ENCODE assay signal across 8 cellular contexts in the genomic region with DNA sequence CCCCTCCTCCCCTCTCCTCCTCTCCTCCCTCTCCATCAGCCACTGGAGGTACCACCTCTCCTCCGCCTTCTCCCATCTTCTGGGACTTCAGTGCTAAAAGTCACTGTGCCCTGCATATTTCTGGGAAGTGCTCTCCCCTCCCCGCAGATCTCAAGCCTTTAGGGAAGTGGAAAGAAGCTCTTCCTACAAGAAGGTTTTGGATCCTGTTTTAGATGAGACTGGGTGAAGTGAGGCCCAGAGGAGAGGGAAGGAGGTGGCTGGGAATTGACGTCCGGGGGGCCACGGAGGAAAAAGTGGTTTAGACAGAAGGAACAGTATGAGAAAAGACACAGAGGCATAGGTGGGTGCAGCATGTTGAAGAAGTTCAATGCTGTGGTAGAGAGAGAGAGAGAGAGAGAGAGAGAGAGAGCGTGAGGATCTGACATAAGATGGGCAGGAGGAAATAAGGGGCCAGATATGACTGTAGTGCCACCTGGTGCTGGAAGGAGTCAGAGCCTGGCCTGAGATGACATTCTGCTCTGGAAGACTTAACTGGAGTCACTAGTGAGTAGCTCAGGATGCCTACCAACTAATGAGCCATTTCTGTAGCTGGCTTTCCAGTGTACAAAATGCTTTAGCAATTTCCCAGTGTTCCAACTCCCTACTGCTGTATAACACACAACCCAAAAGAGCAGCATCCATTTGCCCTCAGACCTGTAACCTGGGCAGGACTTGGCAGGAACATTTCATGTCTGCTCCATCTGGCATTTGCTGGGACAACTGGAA. TPM values are rescaled to one million over a fixed set of nuclear protein-coding genes. Genes with fewer than 3 reads are reported as not detected.
DNase-seq lines count a peak whose midpoint lies in the region; ATAC-seq, FAIRE-seq and TF ChIP-seq lines count a peak whose summit lies in the region.

No MANE protein-coding gene starts in this region.

- H3K9me3 ChIP-seq in mammary epithelial cell (replicated peaks; ENCODE audit: insufficient read depth, low read length) (no peaks in the 10 kb centered on the region), kidney (ENCODE audit: control insufficient read depth in 1 of 2, low read length in 2 of 2) (no peaks in the 10 kb centered on the region)

- peak; percentile 89 for TF ChIP-seq CTCF in AG10803 (conservative IDR thresholded peaks at IDR 0.05; ENCODE audit: low read length)
- TF ChIP-seq CTCF in GM12872 (IDR thresholded peaks at IDR 0.05; ENCODE audit: insufficient read depth, low read depth, low read length) = peak; percentile 81
- TF ChIP-seq CTCF in mammary epithelial cell (conservative IDR thresholded peaks at IDR 0.05 in 1 of 2, IDR thresholded peaks at IDR 0.05 in 1 of 2; ENCODE audit: extremely low read depth in 1 of 2, insufficient read depth in 1 of 2, low read depth in 1 of 2, low read length in 2 of 2) = peak; percentile 91 to 92
- TF ChIP-seq CTCF in kidney (IDR thresholded peaks at IDR 0.05; ENCODE audit: borderline replicate concordance, extremely low read depth, insufficient read depth) = peak; percentile 65

- CTCF ChIA-PET in mammary epithelial cell (lab: Charles Lee; ENCODE audit: low non-redundant PET) = interaction anchor here (0.6 to 1.0 kb wide), 7 partner anchors 15 to 329 kb away, joined by 3 to 16 read pairs (median 6); no protein-coding TSS in a partner anchor

- H3K79me2 ChIP-seq in mammary epithelial cell (ENCODE audit: insufficient read depth, low read length) = no peaks in the 10 kb centered on the region

- 30% methylated on average over 6 of the region's 6 CpGs for WGBS in mammary epithelial cell (ENCODE audit: low coverage, missing lambda C conversion rate)

- H2AFZ ChIP-seq in mammary epithelial cell (ENCODE audit: low read depth, low read length) = peak overlapping the region; percentile 71

- in situ Hi-C loops in mammary epithelial cell (cut with MboI; ENCODE audit: low sequenced_read_pairs in 2 of 2) = loop anchor here in 1 of 2 donors (25.0 kb wide), 1 partner anchor 93 kb away; no protein-coding TSS in a partner anchor

- H3K4me1 ChIP-seq in mammary epithelial cell (ENCODE audit: insufficient read depth, low read length) (peaks cover 36% of the 10 kb centered on the region), kidney (ENCODE audit: control insufficient read depth in 1 of 2, insufficient read depth in 1 of 2, low read depth in 1 of 2, low read length in 2 of 2) (no peaks in the 10 kb centered on the region)

- FAIRE-seq in kidney (lab: Jason Lieb, UNC) = peak; percentile 6

- no peak overlapping the region for H3K4me3 ChIP-seq in AG10803 (ENCODE audit: low read length)
- H3K4me3 ChIP-seq in mammary epithelial cell (replicated peaks in 1 of 3; ENCODE audit: insufficient read depth in 1 of 3, low read depth in 2 of 3, low read length in 3 of 3) = no peak overlapping the region
- H3K4me3 ChIP-seq in kidney (ENCODE audit: low read length in 2 of 2) = no peak overlapping the region

- no peaks in the 10 kb centered on the region for H3K36me3 ChIP-seq in mammary epithelial cell (ENCODE audit: insufficient read depth, low read length)
- no peaks in the 10 kb centered on the region for H3K36me3 ChIP-seq in kidney (ENCODE audit: control insufficient read depth in 1 of 2, insufficient read depth in 2 of 2, low read length in 2 of 2)

- H3K4me2 ChIP-seq in mammary epithelial cell (ENCODE audit: insufficient read depth, low read depth, low read length) = no peak overlapping the region

- DNase-seq in AG10803 (ENCODE audit: low read depth) (peak; percentile 89), LHCN-M2 (ENCODE audit: low read depth) (peak; percentile 93), SHP77 (lab: John Stamatoyannopoulos, UW) (peak; percentile 51 to 52), mammary epithelial cell (peak; percentile 74), kidney (no peak)
- peak; percentile 35 for DNase-seq in stimulated activated CD8-positive, alpha-beta memory T cell treated with anti-CD3 and anti-CD28 coated beads, Interleukin-4, amount 100 ng/mL, for 48 hours

- H3K27me3 ChIP-seq in mammary epithelial cell (ENCODE audit: insufficient read depth, low read length) = no peaks in the 10 kb centered on the region

- no peak for ATAC-seq in HG02840 (IDR thresholded peaks at IDR 0.05; ENCODE audit: low FRiP score, unreplicated experiment)

- no peak overlapping the region for H3K27ac ChIP-seq in mammary epithelial cell (ENCODE audit: insufficient read depth, low read depth, low read length)
- H3K27ac ChIP-seq in kidney (ENCODE audit: low read depth in 2 of 2, low read length in 2 of 2) = no peak overlapping the region

- dilution Hi-C loops in mammary epithelial cell (cut with HindIII; ENCODE audit: low sequenced_read_pairs) = no loop called here

- no TSS peak for BruUV-seq in mammary epithelial cell (replicated peaks; lab: Mats Ljungman, UMichigan)

- no peak overlapping the region for H3K9ac ChIP-seq in mammary epithelial cell (ENCODE audit: insufficient read depth, low read length)
- no peak overlapping the region for H3K9ac ChIP-seq in kidney (ENCODE audit: low read length in 2 of 2)

- no peaks in the 10 kb centered on the region for H4K20me1 ChIP-seq in mammary epithelial cell (ENCODE audit: insufficient read depth, low read length)

- intact Hi-C loops in mammary epithelial cell (cut with micrococcal nuclease) (loop anchor here (1.0 to 5.0 kb wide), 7 partner anchors 23 to 358 kb away; no protein-coding TSS in a partner anchor), kidney (cut with DNase I) (no loop called here)

RNA-seq across cellular contexts. Expression of gene ZSCAN20, which starts 16.7 kb away (rescaled TPM):
- total RNA-seq in LHCN-M2 (2014; rRNA removed) (8.0 and 9.0 TPM in 2 replicates), mammary epithelial cell (1 to 10 TPM; 5.3 to 8.0 TPM), kidney (6.3 TPM)
- polyA plus RNA-seq in LHCN-M2 (2012) = 2.0 TPM
- polyA plus RNA-seq in mammary epithelial cell (1.3 TPM), kidney (ENCODE audit: insufficient read depth, low read depth, low replicate concordance) (0.99 TPM)
- polyA minus RNA-seq in mammary epithelial cell = 6.2 TPM

RNA-seq across cellular contexts. Expression of gene PHC2, which starts 24.8 kb away (rescaled TPM):
- total RNA-seq in LHCN-M2 (2014; rRNA removed) (245 and 251 TPM in 2 replicates), mammary epithelial cell (100 to 1,000 TPM; 136 to 140 TPM), kidney (149 TPM)
- 112 TPM for polyA plus RNA-seq in LHCN-M2 (2012)
- polyA plus RNA-seq in mammary epithelial cell (106 TPM), kidney (ENCODE audit: insufficient read depth, low read depth, low replicate concordance) (118 TPM)
- polyA minus RNA-seq in mammary epithelial cell = 144 TPM
